Comparison of ENCODE assay signal across 20 cellular contexts in the genomic region with DNA sequence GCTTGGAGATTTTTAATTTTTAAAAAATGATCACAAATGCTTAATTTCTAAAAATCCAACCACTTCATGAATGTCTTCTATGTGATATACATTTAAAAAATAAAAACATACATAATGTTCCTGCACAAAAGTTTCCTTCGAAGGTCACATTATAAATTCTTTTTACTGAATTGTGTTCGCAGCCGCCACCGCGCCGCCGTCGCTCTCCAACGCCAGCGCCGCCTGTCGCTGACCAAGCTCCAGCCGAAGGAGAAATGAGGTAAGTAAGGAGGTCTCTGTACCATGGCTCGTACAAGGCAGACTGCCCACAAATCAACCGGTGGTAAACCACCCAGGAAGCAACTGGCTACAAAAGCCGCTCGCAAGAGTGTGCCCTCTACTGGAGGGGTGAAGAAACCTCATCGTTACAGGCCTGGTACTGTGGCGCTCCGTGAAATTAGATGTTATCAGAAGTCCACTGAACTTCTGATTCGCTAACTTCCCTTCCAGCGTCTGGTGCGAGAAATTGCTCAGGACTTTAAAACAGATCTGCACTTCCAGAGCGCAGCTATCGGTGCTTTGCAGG. TPM values are rescaled to one million over a fixed set of nuclear protein-coding genes. Genes with fewer than 3 reads are reported as not detected.
DNase-seq lines count a peak whose midpoint lies in the region; ATAC-seq, FAIRE-seq and TF ChIP-seq lines count a peak whose summit lies in the region.
"Had no signal": no experiment of that assay in that cellular context is flagged by ENCODE, and none has a peak within 500 bp of the region (broad histone marks: within the 10 kb centered on the region; RNA-seq: fewer than 3 reads in every experiment).

No MANE protein-coding gene starts in this region.

- in situ Hi-C loops in GM12878 (cut with MboI), result no loop called here

- H3K27ac ChIP-seq in GM12878 (ENCODE audit: control insufficient read depth, insufficient read depth), result no peak overlapping the region
- H3K27ac ChIP-seq: BLaER1, GM23248, PC-9, SJCRH30 had no signal

- TF ChIP-seq POLR2A in GM12878 (IDR thresholded peaks at IDR 0.05; ENCODE audit: low read depth, low read length), result no peak

- H3K4me1 ChIP-seq in GM12878 (ENCODE audit: control insufficient read depth, insufficient read depth, low read length), result peaks cover 4% of the 10 kb centered on the region; the same call in 1 of the 2 replicates
- H3K4me1 ChIP-seq: SJCRH30 had no signal

- TF ChIP-seq CTCF in GM12864 (IDR thresholded peaks at IDR 0.05; ENCODE audit: low read depth, low read length, missing control alignments) (peak; percentile 24), HFFc6 (IDR thresholded peaks at IDR 0.05) (peak; percentile 31; the same call in 1 of the 2 replicates), GM12878 (IDR thresholded peaks at IDR 0.05 in 2 of 3, conservative IDR thresholded peaks at IDR 0.05 in 1 of 3; ENCODE audit: control insufficient read depth in 2 of 3, extremely low read depth in 1 of 3, insufficient read depth in 1 of 3, low read depth in 3 of 3, low read length in 3 of 3) (no peak)

- POLR2A ChIA-PET in GM12878 (lab: Charles Lee), result no interaction called here

- 97% methylated on average over 25 of the region's 25 CpGs for WGBS in GM12878 (ENCODE audit: insufficient coverage, insufficient replicate concordance, low lambda C conversion rate, missing lambda C conversion rate)

- no peak overlapping the region for H3K9ac ChIP-seq in GM12878 (ENCODE audit: control insufficient read depth, insufficient read depth, low read length)
- H3K9ac ChIP-seq: BLaER1, GM23248 had no signal

- intact Hi-C loops in GM12878 (cut with micrococcal nuclease; ENCODE audit: unreplicated experiment), result no loop called here

- no peaks in the 10 kb centered on the region for H3K79me2 ChIP-seq in GM12878 (ENCODE audit: control insufficient read depth, insufficient read depth, low read length)

- H3K9me3 Mint-ChIP-seq in HFFc6, result no peaks in the 10 kb centered on the region

- CTCF ChIA-PET in GM12878 (lab: Yijun Ruan, JAX), result no interaction called here

- H3K36me3 Mint-ChIP-seq in HFFc6 (ENCODE audit: low read depth), result no peaks in the 10 kb centered on the region; the same call in 1 of the 2 replicates

- H3K36me3 ChIP-seq in GM12878 (ENCODE audit: control insufficient read depth in 2 of 2, insufficient read depth in 2 of 2, low read length in 1 of 2), result no peaks in the 10 kb centered on the region; a peak in 1 of 4 replicates

- TF ChIP-seq RAD21 in GM12878 (IDR thresholded peaks at IDR 0.05; ENCODE audit: insufficient read depth, low read depth, low read length), result no peak

- H3K9me3 ChIP-seq in GM12878 (replicated peaks; ENCODE audit: control insufficient read depth, insufficient read depth, low read length), result no peaks in the 10 kb centered on the region; the same call in 2 of the 3 replicates
- H3K9me3 ChIP-seq: BLaER1 had no signal

- H3K4me3 Mint-ChIP-seq in HFFc6, result no peak overlapping the region

- H3K4me1 Mint-ChIP-seq in HFFc6 (ENCODE audit: low read depth), result no peaks in the 10 kb centered on the region

- RAD21 ChIA-PET in GM12878 (lab: Charles Lee; ENCODE audit: unreplicated experiment), result interaction anchor here (1.0 kb wide), 1 partner anchor 237 kb away, joined by 3 read pairs; no protein-coding TSS in a partner anchor

- H3K4me3 ChIP-seq in GM12864 (ENCODE audit: low read depth, low read length), result no peak overlapping the region
- H3K4me3 ChIP-seq in GM12878, result no peak overlapping the region
- H3K4me3 ChIP-seq: BLaER1, GM23248, PC-9, SJCRH30 had no signal

- no peaks in the 10 kb centered on the region for H3K27me3 ChIP-seq in GM12878 (replicated peaks in 1 of 2; ENCODE audit: control insufficient read depth in 2 of 2, insufficient read depth in 2 of 2, low read length in 1 of 2)
- H3K27me3 ChIP-seq: BLaER1, SJCRH30 had no signal

- H2AFZ ChIP-seq in GM12878 (ENCODE audit: control insufficient read depth, low read depth, low read length), result no peak overlapping the region
- H2AFZ ChIP-seq: GM23248, PC-9 had no signal

- no peaks in the 10 kb centered on the region for H3K27me3 Mint-ChIP-seq in HFFc6 (ENCODE audit: insufficient read depth)

- H3K4me2 ChIP-seq in GM12878 (ENCODE audit: control insufficient read depth, insufficient read depth), result no peak overlapping the region
- H3K4me2 ChIP-seq: BLaER1, PC-9 had no signal

- DNase-seq in GM12864 (ENCODE audit: low read depth) (no peak), HFFc6 (no peak), GM12878 (ENCODE audit: low read depth, low spot score) (no peak), cortex of kidney (lab: John Stamatoyannopoulos, UW) (no peak), NCI-H2081 treated with DMSO at 0.1 percent for 48 hours (lab: John Stamatoyannopoulos, UW) (no peak)
- DNase-seq in stimulated activated CD4-positive, alpha-beta T cell treated with anti-CD3 and anti-CD28 coated beads, Interleukin-2, amount 100 ng/mL, for 48 hours, result no peak
- DNase-seq: GDM1, GM23248, IMR-90, NCI-H1417 treated with DMSO at 0.1 percent for 48 hours, NCI-H1930, NCI-H774, PC-9, SJCRH30, T-helper 2 cell had no signal

- SMC1A ChIA-PET in GM12878 (lab: Charles Lee; ENCODE audit: uncharacterized antibody, unreplicated experiment), result no interaction called here

- no peak overlapping the region for H3K27ac Mint-ChIP-seq in HFFc6

- no peak for TF ChIP-seq EP300 in GM12878 (IDR thresholded peaks at IDR 0.05; ENCODE audit: borderline replicate concordance in 1 of 2, control insufficient read depth in 1 of 2, low read depth in 2 of 2, low read length in 2 of 2)

- no peaks in the 10 kb centered on the region for H4K20me1 ChIP-seq in GM12878 (ENCODE audit: control insufficient read depth, insufficient read depth)
- H4K20me1 ChIP-seq: BLaER1 had no signal

- BruUV-seq in GM12878 (replicated peaks; lab: Mats Ljungman, UMichigan), result no TSS peak

- no peak for ATAC-seq in GM12878
- no peak for ATAC-seq in GM19035 (IDR thresholded peaks at IDR 0.05; ENCODE audit: unreplicated experiment)

- FAIRE-seq in GM12878 (lab: Jason Lieb, UNC), result no peak

TF ChIP-seq in GM12878, 131 proteins besides CTCF, POLR2A, EP300 and RAD21:
- TF ChIP-seq, protein P1, sequence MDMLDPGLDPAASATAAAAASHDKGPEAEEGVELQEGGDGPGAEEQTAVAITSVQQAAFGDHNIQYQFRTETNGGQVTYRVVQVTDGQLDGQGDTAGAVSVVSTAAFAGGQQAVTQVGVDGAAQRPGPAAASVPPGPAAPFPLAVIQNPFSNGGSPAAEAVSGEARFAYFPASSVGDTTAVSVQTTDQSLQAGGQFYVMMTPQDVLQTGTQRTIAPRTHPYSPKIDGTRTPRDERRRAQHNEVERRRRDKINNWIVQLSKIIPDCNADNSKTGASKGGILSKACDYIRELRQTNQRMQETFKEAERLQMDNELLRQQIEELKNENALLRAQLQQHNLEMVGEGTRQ (IDR thresholded peaks at IDR 0.05; ENCODE audit: borderline replicate concordance, low read depth, low read length), result no peak
- TF ChIP-seq DPF2 (IDR thresholded peaks at IDR 0.05), result no peak
- TF ChIP-seq, protein P2, sequence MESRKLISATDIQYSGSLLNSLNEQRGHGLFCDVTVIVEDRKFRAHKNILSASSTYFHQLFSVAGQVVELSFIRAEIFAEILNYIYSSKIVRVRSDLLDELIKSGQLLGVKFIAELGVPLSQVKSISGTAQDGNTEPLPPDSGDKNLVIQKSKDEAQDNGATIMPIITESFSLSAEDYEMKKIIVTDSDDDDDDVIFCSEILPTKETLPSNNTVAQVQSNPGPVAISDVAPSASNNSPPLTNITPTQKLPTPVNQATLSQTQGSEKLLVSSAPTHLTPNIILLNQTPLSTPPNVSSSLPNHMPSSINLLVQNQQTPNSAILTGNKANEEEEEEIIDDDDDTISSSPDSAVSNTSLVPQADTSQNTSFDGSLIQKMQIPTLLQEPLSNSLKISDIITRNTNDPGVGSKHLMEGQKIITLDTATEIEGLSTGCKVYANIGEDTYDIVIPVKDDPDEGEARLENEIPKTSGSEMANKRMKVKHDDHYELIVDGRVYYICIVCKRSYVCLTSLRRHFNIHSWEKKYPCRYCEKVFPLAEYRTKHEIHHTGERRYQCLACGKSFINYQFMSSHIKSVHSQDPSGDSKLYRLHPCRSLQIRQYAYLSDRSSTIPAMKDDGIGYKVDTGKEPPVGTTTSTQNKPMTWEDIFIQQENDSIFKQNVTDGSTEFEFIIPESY (IDR thresholded peaks at IDR 0.05), result 0 out of 2 replicates have a peak, but pooled peaks have one; percentile 38

RNA-seq across cellular contexts. Expression of a gene that starts 48.8 kb away (rescaled TPM):
- not detected for total RNA-seq in HFFc6 (2021; fragmentation: NEBNext Ultra II Directional; extraction: Animal tissue kit (Norgen Biotek cat#: 25700))
- 4.6 and 4.8 TPM in 2 replicates for total RNA-seq in GM12878 (2013; cell fraction: nucleolus; rRNA removed)
- total RNA-seq in GM12878 (2014; rRNA removed), result 2.2 and 2.6 TPM in 2 replicates
- total RNA-seq in GM12878 (2014; rRNA removed; fragmentation: Illumina TruSeq; extraction: Trizol), result 1.1 and 1.6 TPM in 2 replicates
- 1.9 and 2.9 TPM in 2 replicates for total RNA-seq in GM12878 (2021)
- polyA plus RNA-seq in GM12878 (2011; ENCODE audit: low read depth), result 0.41 TPM
- 1.2 and 1.4 TPM in 2 replicates for polyA plus RNA-seq in GM12878 (2011; rRNA removed)
- 0.82 and 1.2 TPM in 2 replicates for polyA plus RNA-seq in GM12878 (2011; cell fraction: cytosol; rRNA removed)
- polyA plus RNA-seq in GM12878 (2011; cell fraction: nucleus; rRNA removed), result 1.8 and 2.7 TPM in 2 replicates
- polyA plus RNA-seq in GM12878 (2012), result 1.4 and 2.1 TPM in 2 replicates
- polyA plus RNA-seq in GM12878 (2014; fragmentation: Illumina TruSeq; extraction: Trizol), result 1.2 and 1.9 TPM in 2 replicates
- under 1 TPM; 0.53 to 0.68 TPM for polyA plus RNA-seq in GM12878 (2014; fragmentation: Nextera tagmentation; extraction: Ambion mirVana)
- polyA plus RNA-seq in GM12878 (2014; rRNA removed), result 2.2 and 3.3 TPM in 2 replicates
- under 1 TPM; 0.66 to 0.92 TPM for polyA plus RNA-seq in GM12878 (2016; fragmentation: Nextera tagmentation; extraction: Ambion mirVana)
- 0.59 and 0.67 TPM in 2 replicates for polyA minus RNA-seq in GM12878 (2011; rRNA and poly(A)+ RNA removed)
- 0.52 TPM in 1 of 2 replicates, not detected in the other for polyA minus RNA-seq in GM12878 (2011; cell fraction: cytosol; rRNA and poly(A)+ RNA removed)
- 0.48 TPM in 2 replicates for polyA minus RNA-seq in GM12878 (2011; cell fraction: nucleus; rRNA and poly(A)+ RNA removed)
- total RNA-seq: GM23248, HT-29, IMR-90, LHCN-M2, NCI-H460, PC-9 had no signal
- polyA plus RNA-seq: GM23248, IMR-90 had no signal

Comparison
In these comparisons a context has a peak if more than half of its experiments do, and no peak if none do; other contexts are left out.
1. CTCF ChIP-seq: peak in GM12864 (single experiment) and HFFc6 (single experiment); none in GM12878 (0 of 3).